Comparison of ENCODE assay signal across 1 cellular context in genomic region chr15:97993310-97993738, GRCh38.
TF ChIP-seq lines count a peak whose summit lies in the region.

No MANE protein-coding gene starts in this region.

TF ChIP-seq in K562, 482 proteins besides CTCF, POLR2A, EP300 and RAD21 (continued from another document and continues in another):
- TF ChIP-seq PRDM10 (IDR thresholded peaks at IDR 0.05; ENCODE audit: partially characterized antibody) (peak; percentile 67), ATF3 (IDR thresholded peaks at IDR 0.05) (peak; percentile 92), ATF3 (CRISPR knock-in tag; conservative IDR thresholded peaks at IDR 0.05) (no peak), SNIP1 (IDR thresholded peaks at IDR 0.05; ENCODE audit: low read depth) (no peak), POLR3G (IDR thresholded peaks at IDR 0.05; ENCODE audit: extremely low read depth, insufficient read length, insufficient replicate concordance) (no peak), HDAC2 (IDR thresholded peaks at IDR 0.05) (peak; percentile 93; the same call in 1 of the 2 replicates), POLR2AphosphoS5 (IDR thresholded peaks at IDR 0.05; ENCODE audit: control insufficient read depth, insufficient read depth, low read depth, low read length) (peak; percentile 76; the same call in 1 of the 2 replicates), TBL1XR1 (IDR thresholded peaks at IDR 0.05; ENCODE audit: low read length in 2 of 2) (peak in 1 of 2 experiments; percentile 27; a peak in 1 of 4 replicates), ZNF766 (CRISPR knock-in tag; conservative IDR thresholded peaks at IDR 0.05) (peak; percentile 69), ZSCAN29 (IDR thresholded peaks at IDR 0.05) (no peak), PKNOX1 (IDR thresholded peaks at IDR 0.05) (peak; percentile 72), MEF2D (tag; conservative IDR thresholded peaks at IDR 0.05; ENCODE audit: low read depth) (peak; percentile 46; the same call in 1 of the 2 replicates), CC2D1A (IDR thresholded peaks at IDR 0.05) (peak; percentile 59; the same call in 1 of the 2 replicates), CTBP1 (IDR thresholded peaks at IDR 0.05; ENCODE audit: borderline replicate concordance) (peak; percentile 91), TFE3 (CRISPR knock-in tag; IDR thresholded peaks at IDR 0.05) (no peak), GATA2 (CRISPR knock-in tag; IDR thresholded peaks at IDR 0.05) (peak; percentile 74), FOXM1 (IDR thresholded peaks at IDR 0.05; ENCODE audit: low read depth) (peak; percentile 77; the same call in 1 of the 2 replicates), FOXM1 (CRISPR knock-in tag; IDR thresholded peaks at IDR 0.05; ENCODE audit: low read depth) (no peak), CREM (IDR thresholded peaks at IDR 0.05; ENCODE audit: low read depth) (peak; percentile 55), HDAC3 (IDR thresholded peaks at IDR 0.05; ENCODE audit: borderline replicate concordance, partially characterized antibody) (peak; percentile 77), THRA (IDR thresholded peaks at IDR 0.05) (no peak), NCOA4 (IDR thresholded peaks at IDR 0.05; ENCODE audit: partially characterized antibody) (no peak), ZNF146 (CRISPR knock-in tag; IDR thresholded peaks at IDR 0.05; ENCODE audit: unreplicated experiment) (no peak), ATF7 (IDR thresholded peaks at IDR 0.05) (peak; percentile 74), DPF2 (IDR thresholded peaks at IDR 0.05) (peak; percentile 75), NEUROD1 (IDR thresholded peaks at IDR 0.05; ENCODE audit: borderline replicate concordance, low read depth, low read length, partially characterized antibody) (peak; percentile 9), ETV6 (IDR thresholded peaks at IDR 0.05; ENCODE audit: borderline replicate concordance in 1 of 2, low read depth in 2 of 2, low read length in 1 of 2) (peak in 1 of 2 experiments; percentile 62; a peak in 1 of 4 replicates), ETV6 (CRISPR knock-in tag; IDR thresholded peaks at IDR 0.05; ENCODE audit: borderline replicate concordance) (no peak), FOXA3 (CRISPR knock-in tag; conservative IDR thresholded peaks at IDR 0.05 in 1 of 2, IDR thresholded peaks at IDR 0.05 in 1 of 2) (no peak), PATZ1 (CRISPR knock-in tag; IDR thresholded peaks at IDR 0.05; ENCODE audit: borderline replicate concordance) (no peak), BMI1 (IDR thresholded peaks at IDR 0.05; ENCODE audit: low read length) (no peak), MITF (IDR thresholded peaks at IDR 0.05) (peak; percentile 54; the same call in 1 of the 2 replicates), ZNF668 (CRISPR knock-in tag; IDR thresholded peaks at IDR 0.05) (no peak), SNRNP70 (optimal IDR thresholded peaks at IDR 0.05; ENCODE audit: low read depth, low read length) (no peak), SMAD4 (CRISPR knock-in tag; conservative IDR thresholded peaks at IDR 0.05) (peak; percentile 73; the same call in 1 of the 2 replicates), ZFX (CRISPR knock-in tag; IDR thresholded peaks at IDR 0.05) (no peak), EZH2 (IDR thresholded peaks at IDR 0.05; ENCODE audit: borderline replicate concordance, low read depth, low read length) (no peak), TEAD4 (IDR thresholded peaks at IDR 0.05; ENCODE audit: low read length) (peak; percentile 96), TEAD4 (CRISPR knock-in tag; IDR thresholded peaks at IDR 0.05; ENCODE audit: borderline replicate concordance) (no peak), ZMIZ1 (IDR thresholded peaks at IDR 0.05; ENCODE audit: low read depth in 2 of 2, low read length in 2 of 2) (peak in 1 of 2 experiments; percentile 70; a peak in 2 of 4 replicates), MAFF (IDR thresholded peaks at IDR 0.05; ENCODE audit: low read length) (no peak), ZNF395 (CRISPR knock-in tag; IDR thresholded peaks at IDR 0.05) (peak; percentile 98), DLX4 (CRISPR knock-in tag; IDR thresholded peaks at IDR 0.05) (no peak), JUND (IDR thresholded peaks at IDR 0.05; ENCODE audit: borderline replicate concordance, low read depth, low read length) (peak; percentile 95), JUND (tag; IDR thresholded peaks at IDR 0.05; ENCODE audit: borderline replicate concordance, low read depth, low read length) (peak; percentile 94; the same call in 2 of the 3 replicates), ESRRA (IDR thresholded peaks at IDR 0.05; ENCODE audit: borderline replicate concordance, low read depth) (no peak)
